In genomic region chr3:99945328-99945995, GRCh38 we compare ENCODE assay signal across 12 cellular contexts.
DNase-seq lines count a peak whose midpoint lies in the region; ATAC-seq and TF ChIP-seq lines count a peak whose summit lies in the region.
"Had no signal": no experiment of that assay in that cellular context is flagged by ENCODE, and none has a peak within 500 bp of the region (broad histone marks: within the 10 kb centered on the region; RNA-seq: fewer than 3 reads in every experiment).

No MANE protein-coding gene starts in this region.

- no peaks in the 10 kb centered on the region for H3K36me3 Mint-ChIP-seq in Calu3 (ENCODE audit: insufficient read depth, unreplicated experiment)
- H3K36me3 Mint-ChIP-seq in stimulated activated memory B cell treated with anti-CD40 and anti-IgM and Interleukin-4, amounts not matched to agents 10 μg/mL and 1 μg/mL and 100 μg/mL, for 72 hours = peaks cover 11% of the 10 kb centered on the region
- H3K36me3 Mint-ChIP-seq in activated naive CD4-positive, alpha-beta T cell treated with anti-CD3 and anti-CD28 coated beads, Interleukin-2, amount 10 ng/mL, durations not matched to agents 7 days and 5 days = no peaks in the 10 kb centered on the region
- H3K36me3 Mint-ChIP-seq: CD14-positive monocyte had no signal

- peaks cover 33% of the 10 kb centered on the region for H3K4me1 Mint-ChIP-seq in Calu3 (ENCODE audit: low read depth, unreplicated experiment)
- peaks cover 5% of the 10 kb centered on the region for H3K4me1 Mint-ChIP-seq in stimulated activated memory B cell treated with anti-CD40 and anti-IgM and Interleukin-4, amounts not matched to agents 10 μg/mL and 1 μg/mL and 100 μg/mL, for 72 hours
- H3K4me1 Mint-ChIP-seq in activated naive CD4-positive, alpha-beta T cell treated with anti-CD3 and anti-CD28 coated beads, Interleukin-2, amount 10 ng/mL, durations not matched to agents 7 days and 5 days = no peaks in the 10 kb centered on the region
- H3K4me1 Mint-ChIP-seq: activated CD4-positive, alpha-beta memory T cell treated with anti-CD3 and anti-CD28 coated beads, Interleukin-2, amount 10 ng/mL, durations not matched to agents 7 days and 5 days; CD14-positive monocyte had no signal

- no peaks in the 10 kb centered on the region for H3K9me3 ChIP-seq in esophagus muscularis mucosa

- no peaks in the 10 kb centered on the region for H3K27me3 ChIP-seq in esophagus muscularis mucosa

- H3K4me3 ChIP-seq in esophagus muscularis mucosa = no peak overlapping the region

- no TSS peak for BruUV-seq in Calu3 (replicated peaks; lab: Mats Ljungman, UMichigan)

- intact Hi-C loops in Calu3 (cut with micrococcal nuclease; ENCODE audit: unreplicated experiment) = no loop called here
- intact Hi-C loops in esophagus muscularis mucosa (cut with DNase I) = no loop called here
- intact Hi-C loops in posterior vena cava (cut with DNase I) = loop anchor here (2.0 to 10.0 kb wide), 3 partner anchors 15 to 1592 kb away; no protein-coding TSS in a partner anchor

- no peak for TF ChIP-seq EP300 in esophagus muscularis mucosa (IDR thresholded peaks at IDR 0.05)

- H3K27ac Mint-ChIP-seq in Calu3 (ENCODE audit: unreplicated experiment) = peak overlapping the region; percentile 14
- H3K27ac Mint-ChIP-seq in stimulated activated memory B cell treated with anti-CD40 and anti-IgM and Interleukin-4, amounts not matched to agents 10 μg/mL and 1 μg/mL and 100 μg/mL, for 72 hours = no peak overlapping the region
- H3K27ac Mint-ChIP-seq in activated naive CD4-positive, alpha-beta T cell treated with anti-CD3 and anti-CD28 coated beads, Interleukin-2, amount 10 ng/mL, durations not matched to agents 7 days and 5 days = no peak overlapping the region
- H3K27ac Mint-ChIP-seq: activated CD4-positive, alpha-beta memory T cell treated with anti-CD3 and anti-CD28 coated beads, Interleukin-2, amount 10 ng/mL, durations not matched to agents 7 days and 5 days; CD14-positive monocyte had no signal

- H3K4me1 ChIP-seq in esophagus muscularis mucosa = peaks cover 34 to 60% (median 48%) of the 10 kb centered on the region in 4 donors

- DNase-seq in Calu3 (no peak), NCI-H2081 treated with DMSO at 0.1 percent for 48 hours (lab: John Stamatoyannopoulos, UW) (peak; percentile 89), esophagus muscularis mucosa (ENCODE audit: extremely low spot score) (no peak), posterior vena cava (ENCODE audit: low spot score) (peak; percentile 71), AG08396 (ENCODE audit: low spot score) (no peak)
- DNase-seq in activated naive CD4-positive, alpha-beta T cell treated with anti-CD3 and anti-CD28 coated beads, Interleukin-2, amount 50 U/mL, for 16 hours = no peak
- no peak for DNase-seq in activated naive CD4-positive, alpha-beta T cell treated with anti-CD3 and anti-CD28 coated beads, Interleukin-2, amount 10 ng/mL, durations not matched to agents 7 days and 5 days
- DNase-seq: activated CD4-positive, alpha-beta memory T cell treated with anti-CD3 and anti-CD28 coated beads, Interleukin-2, amount 10 ng/mL, durations not matched to agents 7 days and 5 days; anterior cingulate cortex; substantia nigra had no signal

- ATAC-seq in stimulated activated memory B cell treated with anti-CD40 and anti-IgM and Interleukin-4, amounts not matched to agents 10 μg/mL and 1 μg/mL and 100 μg/mL, for 72 hours = no peak

- no peaks in the 10 kb centered on the region for H3K27me3 Mint-ChIP-seq in Calu3 (ENCODE audit: unreplicated experiment)
- H3K27me3 Mint-ChIP-seq in stimulated activated memory B cell treated with anti-CD40 and anti-IgM and Interleukin-4, amounts not matched to agents 10 μg/mL and 1 μg/mL and 100 μg/mL, for 72 hours = no peaks in the 10 kb centered on the region
- H3K27me3 Mint-ChIP-seq in activated naive CD4-positive, alpha-beta T cell treated with anti-CD3 and anti-CD28 coated beads, Interleukin-2, amount 10 ng/mL, durations not matched to agents 7 days and 5 days = no peaks in the 10 kb centered on the region
- H3K27me3 Mint-ChIP-seq: activated CD4-positive, alpha-beta memory T cell treated with anti-CD3 and anti-CD28 coated beads, Interleukin-2, amount 10 ng/mL, durations not matched to agents 7 days and 5 days had no signal

- 54% methylated on average over 5 of the region's 5 CpGs for WGBS in esophagus muscularis mucosa

- TF ChIP-seq CTCF in Calu3 (IDR thresholded peaks at IDR 0.05; ENCODE audit: unreplicated experiment) = no peak
- no peak for TF ChIP-seq CTCF in esophagus muscularis mucosa (IDR thresholded peaks at IDR 0.05)

- no peak for TF ChIP-seq POLR2A in esophagus muscularis mucosa (IDR thresholded peaks at IDR 0.05; ENCODE audit: low read depth)

- CTCF ChIA-PET in Calu3 (lab: Charles Lee) = interaction anchor here (0.6 to 1.2 kb wide), 2 partner anchors 25 to 27 kb away, joined by 3 read pairs; no protein-coding TSS in a partner anchor
- CTCF ChIA-PET in activated naive CD4-positive, alpha-beta T cell treated with anti-CD3 and anti-CD28 coated beads, Interleukin-2, amount 10 ng/mL, durations not matched to agents 7 days and 5 days (lab: Charles Lee) = no interaction called here

- H3K36me3 ChIP-seq in esophagus muscularis mucosa = no peaks in the 10 kb centered on the region

- H3K9me3 Mint-ChIP-seq in Calu3 (ENCODE audit: low read depth, unreplicated experiment) = no peaks in the 10 kb centered on the region
- no peaks in the 10 kb centered on the region for H3K9me3 Mint-ChIP-seq in stimulated activated memory B cell treated with anti-CD40 and anti-IgM and Interleukin-4, amounts not matched to agents 10 μg/mL and 1 μg/mL and 100 μg/mL, for 72 hours
- H3K9me3 Mint-ChIP-seq in activated naive CD4-positive, alpha-beta T cell treated with anti-CD3 and anti-CD28 coated beads, Interleukin-2, amount 10 ng/mL, durations not matched to agents 7 days and 5 days = no peaks in the 10 kb centered on the region
- H3K9me3 Mint-ChIP-seq: activated CD4-positive, alpha-beta memory T cell treated with anti-CD3 and anti-CD28 coated beads, Interleukin-2, amount 10 ng/mL, durations not matched to agents 7 days and 5 days; CD14-positive monocyte had no signal

- H3K4me3 Mint-ChIP-seq in Calu3 (ENCODE audit: low read depth, unreplicated experiment) = no peak overlapping the region
- H3K4me3 Mint-ChIP-seq in stimulated activated memory B cell treated with anti-CD40 and anti-IgM and Interleukin-4, amounts not matched to agents 10 μg/mL and 1 μg/mL and 100 μg/mL, for 72 hours = no peak overlapping the region
- H3K4me3 Mint-ChIP-seq in activated naive CD4-positive, alpha-beta T cell treated with anti-CD3 and anti-CD28 coated beads, Interleukin-2, amount 10 ng/mL, durations not matched to agents 7 days and 5 days = no peak overlapping the region
- H3K4me3 Mint-ChIP-seq: activated CD4-positive, alpha-beta memory T cell treated with anti-CD3 and anti-CD28 coated beads, Interleukin-2, amount 10 ng/mL, durations not matched to agents 7 days and 5 days; CD14-positive monocyte had no signal

- H3K27ac ChIP-seq in esophagus muscularis mucosa (replicated peaks in 1 of 4) = peak overlapping the region; percentile 26 to 66 (median 38)

Comparison
In these comparisons a context has a peak if more than half of its experiments do, and no peak if none do; other contexts are left out.
1. DNase-seq: peak in NCI-H2081 treated with DMSO at 0.1 percent for 48 hours (single experiment) and posterior vena cava (single experiment); none in Calu3 (single experiment), esophagus muscularis mucosa (single experiment), activated naive CD4-positive, alpha-beta T cell treated with anti-CD3 and anti-CD28 coated beads, Interleukin-2, amount 50 U/mL, for 16 hours (single experiment), activated naive CD4-positive, alpha-beta T cell treated with anti-CD3 and anti-CD28 coated beads, Interleukin-2, amount 10 ng/mL, durations not matched to agents 7 days and 5 days (single experiment) and AG08396 (single experiment).
2. intact Hi-C loops: an anchor here in posterior vena cava (2.0 to 10.0 kb wide); none called in Calu3 and esophagus muscularis mucosa.